In genomic region chr17:57404073-57404472, GRCh38 we compare ENCODE assay signal across 11 cellular contexts.
A peak's percentile ranks its signal among the peaks of the same experiment; 100 is the strongest.
DNase-seq lines count a peak whose midpoint lies in the region; ATAC-seq and TF ChIP-seq lines count a peak whose summit lies in the region.
"Had no signal": no experiment of that assay in that cellular context is flagged by ENCODE, and none has a peak within 500 bp of the region (broad histone marks: within the 10 kb centered on the region; RNA-seq: fewer than 3 reads in every experiment).

No MANE protein-coding gene starts in this region.

- H3K9ac ChIP-seq in Loucy (ENCODE audit: low read depth, low read length, poor library complexity, severe bottlenecking) = peak overlapping the region; percentile 43

- peak overlapping the region; percentile 1 for H3K27ac ChIP-seq in temporal lobe (ENCODE audit: low read depth, low read length)
- H3K27ac ChIP-seq: skin epidermis had no signal

- no peaks in the 10 kb centered on the region for H3K9me3 ChIP-seq in Loucy (ENCODE audit: insufficient read depth, low read depth, low read length)

- no peak overlapping the region for H2AFZ ChIP-seq in Loucy (ENCODE audit: low read length)

- no peak for ATAC-seq in activated CD4-positive, alpha-beta T cell treated with anti-CD3 and anti-CD28 coated beads for 36 hours
- ATAC-seq in HG02973 (IDR thresholded peaks at IDR 0.05; ENCODE audit: unreplicated experiment) = no peak

- H3F3A ChIP-seq in Loucy (ENCODE audit: low read depth) = peaks cover 5% of the 10 kb centered on the region; the same call in 1 of the 2 replicates

- H3K27me3 ChIP-seq in Loucy (ENCODE audit: insufficient read depth, low read length, poor library complexity, severe bottlenecking) = no peaks in the 10 kb centered on the region

- CTCF ChIA-PET in activated CD4-positive, alpha-beta T cell treated with anti-CD3 and anti-CD28 coated beads for 36 hours (lab: Charles Lee) = interaction anchor here (0.9 to 7.0 kb wide), 2 partner anchors 32 to 160 kb away, joined by 5 to 30 read pairs; no protein-coding TSS in a partner anchor

- H3K4me2 ChIP-seq in Loucy (ENCODE audit: low read depth, low read length, poor library complexity, severe bottlenecking) = no peak overlapping the region

- H3K9me3 Mint-ChIP-seq in activated CD4-positive, alpha-beta T cell treated with anti-CD3 and anti-CD28 coated beads for 36 hours (ENCODE audit: low read depth) = no peaks in the 10 kb centered on the region

- peaks cover 36% of the 10 kb centered on the region for H3K4me1 Mint-ChIP-seq in activated CD4-positive, alpha-beta T cell treated with anti-CD3 and anti-CD28 coated beads for 36 hours

- H3K79me2 ChIP-seq in Loucy (ENCODE audit: insufficient read depth, low read length) = peaks cover 98% of the 10 kb centered on the region

- intact Hi-C loops in activated CD4-positive, alpha-beta T cell treated with anti-CD3 and anti-CD28 coated beads for 36 hours (cut with DNase I, micrococcal nuclease) = no loop called here

- TF ChIP-seq CTCF in Loucy (conservative IDR thresholded peaks at IDR 0.05; ENCODE audit: low read length) = peak; percentile 54

- H3K4me3 Mint-ChIP-seq in activated CD4-positive, alpha-beta T cell treated with anti-CD3 and anti-CD28 coated beads for 36 hours = no peak overlapping the region

- H3K9me2 ChIP-seq in Loucy (replicated peaks; ENCODE audit: low read depth, low read length) = no peaks in the 10 kb centered on the region

- DNase-seq in activated CD4-positive, alpha-beta T cell treated with anti-CD3 and anti-CD28 coated beads for 36 hours = peak; percentile 18
- DNase-seq in activated CD4-positive, alpha-beta T cell treated with anti-CD3 and anti-CD28 coated beads, Interleukin-2, amount 50 U/mL, for 1 hour = no peak
- DNase-seq in dermis blood vessel endothelial cell (peak; percentile 42), DMS79 (lab: John Stamatoyannopoulos, UW) (no peak), T-helper 1 cell (no peak)
- DNase-seq: NCI-H1105, T1000 had no signal

- H3K36me3 ChIP-seq in Loucy (ENCODE audit: insufficient read depth, low read length) = peaks cover 78% of the 10 kb centered on the region

- H3K27ac Mint-ChIP-seq in activated CD4-positive, alpha-beta T cell treated with anti-CD3 and anti-CD28 coated beads for 36 hours = no peak overlapping the region

- peaks cover 31% of the 10 kb centered on the region for H4K20me1 ChIP-seq in Loucy (ENCODE audit: insufficient read depth, low read length, poor library complexity, severe bottlenecking)

- no peaks in the 10 kb centered on the region for H3K27me3 Mint-ChIP-seq in activated CD4-positive, alpha-beta T cell treated with anti-CD3 and anti-CD28 coated beads for 36 hours

- POLR2A ChIA-PET in activated CD4-positive, alpha-beta T cell treated with anti-CD3 and anti-CD28 coated beads for 36 hours (lab: Charles Lee) = no interaction called here

- H3K36me3 Mint-ChIP-seq in activated CD4-positive, alpha-beta T cell treated with anti-CD3 and anti-CD28 coated beads for 36 hours (ENCODE audit: low read depth) = peaks cover 12% of the 10 kb centered on the region

- H3K4me3 ChIP-seq in Loucy (ENCODE audit: low read length, poor library complexity, severe bottlenecking) = no peak overlapping the region
- H3K4me3 ChIP-seq: skin epidermis had no signal

- peaks cover 46% of the 10 kb centered on the region for H3K4me1 ChIP-seq in Loucy (ENCODE audit: insufficient read depth, low read length, poor library complexity, severe bottlenecking)

Comparison
In these comparisons a context has a peak if more than half of its experiments do, and no peak if none do; other contexts are left out.
1. DNase-seq: peak in activated CD4-positive, alpha-beta T cell treated with anti-CD3 and anti-CD28 coated beads for 36 hours (single experiment) and dermis blood vessel endothelial cell (single experiment); none in activated CD4-positive, alpha-beta T cell treated with anti-CD3 and anti-CD28 coated beads, Interleukin-2, amount 50 U/mL, for 1 hour (single experiment), DMS79 (single experiment) and T-helper 1 cell (0 of 5).